In the genomic region with DNA sequence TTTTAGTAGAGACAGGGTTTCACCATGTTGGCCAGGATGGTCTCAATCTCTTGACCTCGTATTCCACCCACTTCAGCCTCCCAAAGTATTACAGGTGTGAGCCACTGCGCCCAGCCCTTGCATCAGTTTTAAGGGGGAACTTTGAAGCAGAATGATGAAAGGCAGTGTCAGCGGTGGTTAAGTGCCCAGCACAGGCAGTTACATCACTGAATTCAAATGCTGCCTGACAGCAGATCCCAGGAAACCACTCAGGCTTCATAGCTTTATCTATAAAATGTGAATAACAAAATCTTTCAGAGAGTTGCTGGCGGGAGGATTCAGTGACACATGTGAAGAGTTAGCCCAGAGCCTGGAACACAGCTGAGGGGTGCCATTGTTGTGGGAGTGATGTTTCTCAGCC, we compare ENCODE assay signal across 23 cellular contexts. TPM values are rescaled to one million over a fixed set of nuclear protein-coding genes. Genes with fewer than 3 reads are reported as not detected.
DNase-seq lines count a peak whose midpoint lies in the region; ATAC-seq and TF ChIP-seq lines count a peak whose summit lies in the region.
"Had no signal": no experiment of that assay in that cellular context is flagged by ENCODE, and none has a peak within 500 bp of the region (broad histone marks: within the 10 kb centered on the region; RNA-seq: fewer than 3 reads in every experiment).

No MANE protein-coding gene starts in this region.

- no peaks in the 10 kb centered on the region for H3K27me3 Mint-ChIP-seq in MCF 10A (ENCODE audit: insufficient read depth, unreplicated experiment)

- no TSS peak for BruUV-seq in MCF 10A (replicated peaks; lab: Mats Ljungman, UMichigan)

- H3K4me3 ChIP-seq in cardiac muscle cell, result no peak overlapping the region
- no peak overlapping the region for H3K4me3 ChIP-seq in tibial nerve
- H3K4me3 ChIP-seq: GM12878 had no signal

- intact Hi-C loops in cardiac septum (cut with DNase I), result no loop called here
- intact Hi-C loops in MCF 10A (cut with micrococcal nuclease), result loop anchor here (5.0 kb wide), 2 partner anchors 228 to 507 kb away; no protein-coding TSS in a partner anchor

- CTCF ChIA-PET in MCF 10A (lab: Yijun Ruan, JAX), result interaction anchor here (0.5 to 52.5 kb wide), 11 partner anchors 9 to 1005 kb away, joined by 3 to 1243 read pairs (median 4); no protein-coding TSS in a partner anchor

- no peaks in the 10 kb centered on the region for H3K36me3 Mint-ChIP-seq in MCF 10A (ENCODE audit: insufficient read depth, unreplicated experiment)
- H3K36me3 Mint-ChIP-seq: CD8-positive, alpha-beta T cell had no signal

- POLR2A ChIA-PET in MCF 10A (lab: Yijun Ruan, JAX), result interaction anchor here (0.6 to 1.6 kb wide), 2 partner anchors 12 to 34 kb away, joined by 3 to 4 read pairs; no protein-coding TSS in a partner anchor

- H3K36me3 ChIP-seq in cardiac muscle cell, result no peaks in the 10 kb centered on the region
- no peaks in the 10 kb centered on the region for H3K36me3 ChIP-seq in tibial nerve

- no peaks in the 10 kb centered on the region for H3K9me3 Mint-ChIP-seq in MCF 10A (ENCODE audit: unreplicated experiment)
- H3K9me3 Mint-ChIP-seq: CD8-positive, alpha-beta T cell had no signal

- H3K27ac ChIP-seq in cardiac muscle cell (peak overlapping the region; percentile 48), angular gyrus (ENCODE audit: low read depth, low read length) (peak overlapping the region; percentile 49), tibial nerve (peak overlapping the region in 3 of 4 donors; percentile 22 to 73 (median 48))

- ATAC-seq in GM21526 (IDR thresholded peaks at IDR 0.05; ENCODE audit: low FRiP score, unreplicated experiment), result no peak
- ATAC-seq: CD8-positive, alpha-beta T cell; GM12878 had no signal

- no peaks in the 10 kb centered on the region for H3K4me1 Mint-ChIP-seq in MCF 10A (ENCODE audit: insufficient read depth, unreplicated experiment)

- no peak overlapping the region for H3K27ac Mint-ChIP-seq in MCF 10A (ENCODE audit: low read depth, unreplicated experiment)
- H3K27ac Mint-ChIP-seq: CD8-positive, alpha-beta T cell had no signal

- H3K9me3 ChIP-seq in cardiac muscle cell (ENCODE audit: low read depth) (no peaks in the 10 kb centered on the region), tibial nerve (no peaks in the 10 kb centered on the region)

- H3K4me1 ChIP-seq in cardiac muscle cell (ENCODE audit: low read depth) (peaks cover 10% of the 10 kb centered on the region), tibial nerve (peaks cover 0 to 36% (median under 1%) of the 10 kb centered on the region in 4 donors)

- DNase-seq in cardiac muscle cell (ENCODE audit: low read depth in 1 of 2, low spot score in 1 of 2) (peak in 1 of 2 donors; percentile 59), cardiac septum (ENCODE audit: low spot score) (no peak), medulla oblongata (ENCODE audit: extremely low spot score) (peak; percentile 52), tibial nerve (ENCODE audit: low spot score in 2 of 2) (no peak), MCF 10A (ENCODE audit: unreplicated experiment) (no peak)
- no peak for DNase-seq in stimulated activated CD4-positive, alpha-beta T cell treated with anti-CD3 and anti-CD28 coated beads, Interleukin-4, amount 100 ng/mL, for 1 hour
- DNase-seq: 8988T; AML-193; CD8-positive, alpha-beta T cell; DND-41; H7; MM.1S; NCI-H1092; NCI-H1436; NCI-H187 treated with DMSO at 0.1 percent for 48 hours; NCI-H345; NCI-H524; NCI-H774; NK-92 treated with Interleukin-12 subunit alpha and Interleukin-12 subunit beta, amount 100 ng/mL, for 24 hours; SIG-M5 had no signal

- no peak for TF ChIP-seq POLR2A in tibial nerve (IDR thresholded peaks at IDR 0.05)

- TF ChIP-seq CTCF in cardiac muscle cell (IDR thresholded peaks at IDR 0.05; ENCODE audit: low read depth, low read length) (no peak), tibial nerve (IDR thresholded peaks at IDR 0.05) (no peak), MCF 10A (IDR thresholded peaks at IDR 0.05; ENCODE audit: unreplicated experiment) (no peak)

- H3K27me3 ChIP-seq in cardiac muscle cell (no peaks in the 10 kb centered on the region), tibial nerve (no peaks in the 10 kb centered on the region)

- H3K4me3 Mint-ChIP-seq in MCF 10A (ENCODE audit: unreplicated experiment), result no peak overlapping the region
- H3K4me3 Mint-ChIP-seq: CD8-positive, alpha-beta T cell had no signal

- 87 to 91% methylated on average over 4 of the region's 4 CpGs for WGBS in tibial nerve, 2 donors

- TF ChIP-seq EP300 in tibial nerve (IDR thresholded peaks at IDR 0.05), result no peak

RNA-seq across cellular contexts. Expression of gene FGF1, which starts 26.5 kb away (rescaled TPM):
- 0.81 TPM in 1 of 2 replicates, not detected in the other for total RNA-seq in cardiac muscle cell
- not detected in 2 replicates for polyA plus RNA-seq in cardiac muscle cell
- total RNA-seq in cardiac septum, result 70.2 TPM
- 100 to 1,000 TPM in 3 of 4 donors, 10 to 100 TPM in 1; 38.1 to 131 (median 115) TPM for total RNA-seq in tibial nerve
- total RNA-seq in MCF 10A (2022), result 0.34 and 0.65 TPM in 2 replicates
- total RNA-seq: CD8-positive, alpha-beta T cell; GM12878 had no signal
- polyA plus RNA-seq: GM12878 had no signal

Comparison
In these comparisons a context has a peak if more than half of its experiments do, and no peak if none do; other contexts are left out.
1. RNA of gene FGF1, which starts 26.5 kb away (total RNA-seq): 38.1 to 131 TPM in tibial nerve and 70.2 TPM in cardiac septum (single experiment); 0.34 to 0.65 TPM in MCF 10A and 0.81 TPM in cardiac muscle cell; every median in the first group is over 10 times any median in the second.
2. Peak in every context shown above with its lines, with median percentiles within 50 percentile points of each other: H3K27ac ChIP-seq.